ENCODE assay signal across 22 cellular contexts in genomic region chr10:3028444-3028843, GRCh38. TPM values are rescaled to one million over a fixed set of nuclear protein-coding genes. Genes with fewer than 3 reads are reported as not detected.
A peak's percentile ranks its signal among the peaks of the same experiment; 100 is the strongest.
DNase-seq lines count a peak whose midpoint lies in the region; ATAC-seq and TF ChIP-seq lines count a peak whose summit lies in the region.
"Had no signal": no experiment of that assay in that cellular context is flagged by ENCODE, and none has a peak within 500 bp of the region (broad histone marks: within the 10 kb centered on the region; RNA-seq: fewer than 3 reads in every experiment).

No MANE protein-coding gene starts in this region.

- no peaks in the 10 kb centered on the region for H3K9me3 ChIP-seq in HEK293 (ENCODE audit: control insufficient read depth, insufficient read depth, low read depth, low read length)
- H3K9me3 ChIP-seq: BE2C, HAP-1 had no signal

- ATAC-seq in GM21737 (IDR thresholded peaks at IDR 0.05; ENCODE audit: unreplicated experiment), result no peak
- ATAC-seq: A549, GM12878 had no signal

- H3K27ac Mint-ChIP-seq in dendritic cell treated with granulocyte-macrophage colony-stimulating factor and Interleukin-4, amounts not matched to agents 40 ng/mL and 50 ng/mL, for 4 days, result peak overlapping the region; percentile 71
- H3K27ac Mint-ChIP-seq in osteocyte (ENCODE audit: unreplicated experiment), result no peak overlapping the region
- H3K27ac Mint-ChIP-seq: CD14-positive monocyte; CD4-positive, alpha-beta memory T cell had no signal

- DNase-seq in CD1c-positive myeloid dendritic cell (ENCODE audit: extremely low spot score) (peak; percentile 76), osteocyte (ENCODE audit: extremely low spot score, unreplicated experiment) (peak; percentile 42), NCI-H748 treated with DMSO at 0.1 percent for 48 hours (lab: John Stamatoyannopoulos, UW) (no peak), NCI-H345 treated with DMSO at 0.1 percent for 48 hours (lab: John Stamatoyannopoulos, UW; ENCODE audit: unreplicated experiment) (no peak)
- DNase-seq: 8988T; ACHN; AML-193; BE2C; Caco-2; CD4-positive, alpha-beta memory T cell; DMS79; EL; GDM1; GOT3 had no signal

- TF ChIP-seq CTCF in HEK293 (tag by site-specific recombination; IDR thresholded peaks at IDR 0.05) (no peak), osteocyte (IDR thresholded peaks at IDR 0.05) (no peak)

- CTCF ChIA-PET in HEK293 (lab: Yijun Ruan, JAX), result interaction anchor here (0.9 to 2.7 kb wide), 3 partner anchors 15 to 35 kb away, joined by 4 to 24 read pairs (median 15); no protein-coding TSS in a partner anchor

- no peak overlapping the region for H3K27ac ChIP-seq in HEK293 (ENCODE audit: extremely low read depth, low read depth, low read length)
- H3K27ac ChIP-seq: A549; BLaER1 treated with 17β-estradiol and CSF1 and Interleukin-3, amounts not matched to agents 10 nM and 100 nM had no signal

- intact Hi-C loops in dendritic cell treated with granulocyte-macrophage colony-stimulating factor and Interleukin-4, amounts not matched to agents 40 ng/mL and 50 ng/mL, for 4 days (cut with micrococcal nuclease), result loop anchor here (5.0 kb wide), 1 partner anchor 41 kb away; no protein-coding TSS in a partner anchor

- H3K27me3 Mint-ChIP-seq in dendritic cell treated with granulocyte-macrophage colony-stimulating factor and Interleukin-4, amounts not matched to agents 40 ng/mL and 50 ng/mL, for 4 days, result peaks cover 18% of the 10 kb centered on the region
- H3K27me3 Mint-ChIP-seq in osteocyte (ENCODE audit: unreplicated experiment), result no peaks in the 10 kb centered on the region

- H3K4me1 Mint-ChIP-seq in dendritic cell treated with granulocyte-macrophage colony-stimulating factor and Interleukin-4, amounts not matched to agents 40 ng/mL and 50 ng/mL, for 4 days (ENCODE audit: low read depth), result peaks cover 45% of the 10 kb centered on the region
- peaks cover 18% of the 10 kb centered on the region for H3K4me1 Mint-ChIP-seq in osteocyte (ENCODE audit: unreplicated experiment)
- H3K4me1 Mint-ChIP-seq: CD14-positive monocyte; CD4-positive, alpha-beta memory T cell had no signal

- H3K9me3 Mint-ChIP-seq in dendritic cell treated with granulocyte-macrophage colony-stimulating factor and Interleukin-4, amounts not matched to agents 40 ng/mL and 50 ng/mL, for 4 days, result no peaks in the 10 kb centered on the region
- H3K9me3 Mint-ChIP-seq in osteocyte (ENCODE audit: unreplicated experiment), result no peaks in the 10 kb centered on the region

- H3K36me3 Mint-ChIP-seq in dendritic cell treated with granulocyte-macrophage colony-stimulating factor and Interleukin-4, amounts not matched to agents 40 ng/mL and 50 ng/mL, for 4 days (ENCODE audit: low read depth), result no peaks in the 10 kb centered on the region
- no peaks in the 10 kb centered on the region for H3K36me3 Mint-ChIP-seq in osteocyte (ENCODE audit: unreplicated experiment)
- H3K36me3 Mint-ChIP-seq: CD14-positive monocyte; CD4-positive, alpha-beta memory T cell had no signal

- no peaks in the 10 kb centered on the region for H3K4me1 ChIP-seq in HEK293 (ENCODE audit: control insufficient read depth, insufficient read depth, low read length)
- H3K4me1 ChIP-seq: A549, BE2C, Caco-2, HAP-1 had no signal

- no peak overlapping the region for H3K4me3 ChIP-seq in HEK293 (ENCODE audit: low read depth, low read length)
- H3K4me3 ChIP-seq: A549; BLaER1 treated with 17β-estradiol and CSF1 and Interleukin-3, amounts not matched to agents 10 nM and 100 nM; GM12878; HAP-1 had no signal

- no peak overlapping the region for H3K4me3 Mint-ChIP-seq in dendritic cell treated with granulocyte-macrophage colony-stimulating factor and Interleukin-4, amounts not matched to agents 40 ng/mL and 50 ng/mL, for 4 days
- H3K4me3 Mint-ChIP-seq in osteocyte (ENCODE audit: unreplicated experiment), result no peak overlapping the region
- H3K4me3 Mint-ChIP-seq: CD4-positive, alpha-beta memory T cell had no signal

- POLR2A ChIA-PET in HEK293 (lab: Yijun Ruan, JAX), result no interaction called here

- no peaks in the 10 kb centered on the region for H3K36me3 ChIP-seq in HEK293 (ENCODE audit: control insufficient read depth in 2 of 2, insufficient read depth in 1 of 2, low read length in 2 of 2)
- H3K36me3 ChIP-seq: BE2C; BLaER1 treated with 17β-estradiol and CSF1 and Interleukin-3, amounts not matched to agents 10 nM and 100 nM; HAP-1 had no signal

TF ChIP-seq in HEK293, 187 proteins besides CTCF, POLR2A, EP300 and RAD21:
- peak; percentile 96 for TF ChIP-seq ZFHX2 (tag by site-specific recombination; conservative IDR thresholded peaks at IDR 0.05)
- peak; percentile 98 for TF ChIP-seq EGR2 (tag by site-specific recombination; IDR thresholded peaks at IDR 0.05; ENCODE audit: low read depth)
- TF ChIP-seq ZNF362 (tag by site-specific recombination; IDR thresholded peaks at IDR 0.05), result no peak

RNA-seq across cellular contexts. Expression of gene PFKP, which starts 38.9 kb away (rescaled TPM):
- total RNA-seq in osteocyte, result 150 and 158 TPM in 2 replicates

Comparison
In these comparisons a context has a peak if more than half of its experiments do, and no peak if none do; other contexts are left out.
1. DNase-seq: peak in CD1c-positive myeloid dendritic cell (single experiment) and osteocyte (single experiment); none in NCI-H748 treated with DMSO at 0.1 percent for 48 hours (single experiment) and NCI-H345 treated with DMSO at 0.1 percent for 48 hours (single experiment).